Comparison of ENCODE assay signal across 15 cellular contexts in the genomic region with DNA sequence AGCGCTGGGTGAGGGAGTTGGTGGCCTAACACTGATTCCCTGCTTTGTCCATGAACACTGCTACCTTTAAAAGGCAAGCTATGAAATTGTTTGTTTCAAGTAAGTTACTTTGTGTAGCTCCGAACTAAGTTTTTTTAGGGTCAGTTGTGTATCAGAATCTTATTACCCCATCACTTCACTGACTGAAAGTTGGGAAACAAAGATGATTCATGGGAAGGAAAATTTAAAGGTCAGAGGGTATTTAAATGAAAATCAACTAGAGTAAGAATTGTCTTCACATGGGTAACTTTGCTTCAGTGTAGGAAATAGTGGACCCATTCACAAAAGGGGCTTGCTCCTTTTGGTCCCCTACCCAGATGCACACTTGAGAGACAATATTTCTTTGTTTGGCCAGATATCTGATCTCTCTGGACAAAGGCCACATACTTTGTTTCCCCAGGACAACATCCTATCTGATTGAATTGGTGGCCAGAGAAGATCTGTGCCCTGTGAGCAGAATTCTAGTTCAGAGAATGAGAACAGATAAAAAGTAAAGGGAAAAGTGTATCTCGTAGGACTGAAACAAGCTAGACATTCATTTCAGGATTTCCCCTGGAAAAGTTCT. TPM values are rescaled to one million over a fixed set of nuclear protein-coding genes. Genes with fewer than 3 reads are reported as not detected.
A peak's percentile ranks its signal among the peaks of the same experiment; 100 is the strongest.
DNase-seq lines count a peak whose midpoint lies in the region; ATAC-seq and TF ChIP-seq lines count a peak whose summit lies in the region.
"Had no signal": no experiment of that assay in that cellular context is flagged by ENCODE, and none has a peak within 500 bp of the region (broad histone marks: within the 10 kb centered on the region; RNA-seq: fewer than 3 reads in every experiment).

No MANE protein-coding gene starts in this region.

- no peak for DNase-seq in activated T-cell treated with anti-CD3 and anti-CD28 coated beads, Interleukin-2, amount 50 U/mL, for 24 hours
- DNase-seq in activated T-cell treated with anti-CD3 and anti-CD28 coated beads for 4 hours (no peak), amniotic epithelial cell (ENCODE audit: low read depth) (peak; percentile 51), iris pigment epithelial cell (ENCODE audit: low read depth) (peak; percentile 41), brain microvascular endothelial cell (no peak)
- DNase-seq in effector CD8-positive, alpha-beta T cell (lab: John Stamatoyannopoulos, UW), result no peak
- DNase-seq: DMS53, MM.1S, NCI-H1105 treated with DMSO at 0.1 percent for 48 hours, NCI-H187, NCI-H2171 had no signal

- H3K27ac ChIP-seq in temporal lobe (ENCODE audit: low read depth, low read length) (peak overlapping the region; percentile 20), brain microvascular endothelial cell (no peak overlapping the region)

- peaks cover 7% of the 10 kb centered on the region for H3K27me3 ChIP-seq in brain microvascular endothelial cell (replicated peaks)

- peaks cover 15% of the 10 kb centered on the region for H3K4me1 Mint-ChIP-seq in activated T-cell treated with anti-CD3 and anti-CD28 coated beads, Interleukin-2, amount 50 U/mL, for 24 hours (ENCODE audit: low read depth)

- no peaks in the 10 kb centered on the region for H3K36me3 ChIP-seq in brain microvascular endothelial cell (replicated peaks)
- H3K36me3 ChIP-seq: HAP-1 had no signal

- H3K4me3 ChIP-seq in brain microvascular endothelial cell (ENCODE audit: low read depth, low read length), result no peak overlapping the region
- H3K4me3 ChIP-seq: GM12878, HAP-1 had no signal

- peak overlapping the region; percentile 58 for H3K27ac Mint-ChIP-seq in activated T-cell treated with anti-CD3 and anti-CD28 coated beads, Interleukin-2, amount 50 U/mL, for 24 hours

- H3K27me3 Mint-ChIP-seq in activated T-cell treated with anti-CD3 and anti-CD28 coated beads, Interleukin-2, amount 50 U/mL, for 24 hours, result no peaks in the 10 kb centered on the region

- H3K36me3 Mint-ChIP-seq in activated T-cell treated with anti-CD3 and anti-CD28 coated beads, Interleukin-2, amount 50 U/mL, for 24 hours (ENCODE audit: low read depth), result peaks cover 88% of the 10 kb centered on the region

- H3K4me3 Mint-ChIP-seq in activated T-cell treated with anti-CD3 and anti-CD28 coated beads, Interleukin-2, amount 50 U/mL, for 24 hours, result no peak overlapping the region

- ATAC-seq in HG02938 (IDR thresholded peaks at IDR 0.05; ENCODE audit: unreplicated experiment), result no peak
- ATAC-seq: GM12878 had no signal

- in situ Hi-C loops in brain microvascular endothelial cell (cut with HindIII; ENCODE audit: low pct_ligation_motif_present, low sequenced_read_pairs), result no loop called here

- no peak for TF ChIP-seq CTCF in brain microvascular endothelial cell (IDR thresholded peaks at IDR 0.05; ENCODE audit: low read depth, low read length, missing control alignments)

- H3K9me3 Mint-ChIP-seq in activated T-cell treated with anti-CD3 and anti-CD28 coated beads, Interleukin-2, amount 50 U/mL, for 24 hours, result no peaks in the 10 kb centered on the region

RNA-seq across cellular contexts. Expression of gene RAB35, which starts 53.5 kb away (rescaled TPM):
- 28.8 TPM for total RNA-seq in temporal lobe

Comparison
In these comparisons a context has a peak if more than half of its experiments do, and no peak if none do; other contexts are left out.
1. DNase-seq: peak in amniotic epithelial cell (single experiment) and iris pigment epithelial cell (single experiment); none in activated T-cell treated with anti-CD3 and anti-CD28 coated beads, Interleukin-2, amount 50 U/mL, for 24 hours (single experiment), activated T-cell treated with anti-CD3 and anti-CD28 coated beads for 4 hours (single experiment), brain microvascular endothelial cell (single experiment) and effector CD8-positive, alpha-beta T cell (single experiment).